14 cellular contexts compared by ENCODE assay signal in the genomic region with DNA sequence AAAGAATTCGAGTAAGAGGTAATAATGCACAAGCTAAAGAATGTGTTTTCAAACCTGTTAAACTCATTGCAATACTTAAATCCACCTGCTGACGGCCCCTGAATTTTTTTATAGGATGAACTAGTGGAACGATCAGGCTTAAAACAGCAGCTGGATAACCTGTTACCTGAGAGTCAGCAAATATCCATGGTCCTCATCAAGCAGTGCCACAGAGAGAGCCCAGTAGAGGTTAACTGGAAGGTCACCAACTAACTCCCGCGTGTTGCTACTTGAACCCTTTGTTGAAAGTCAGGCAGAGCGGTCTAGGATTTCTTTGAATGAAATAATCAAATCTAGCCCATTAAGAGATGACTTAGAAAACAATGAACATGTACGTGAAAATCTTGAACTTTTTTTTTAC. TPM values are rescaled to one million over a fixed set of nuclear protein-coding genes. Genes with fewer than 3 reads are reported as not detected.
A peak's percentile ranks its signal among the peaks of the same experiment; 100 is the strongest.
DNase-seq lines count a peak whose midpoint lies in the region; ATAC-seq and TF ChIP-seq lines count a peak whose summit lies in the region.
"Had no signal": no experiment of that assay in that cellular context is flagged by ENCODE, and none has a peak within 500 bp of the region (broad histone marks: within the 10 kb centered on the region; RNA-seq: fewer than 3 reads in every experiment).

No MANE protein-coding gene starts in this region.

- no peak for TF ChIP-seq CTCF in left ventricle myocardium inferior (IDR thresholded peaks at IDR 0.05; ENCODE audit: borderline replicate concordance)
- no peak for TF ChIP-seq CTCF in tibial artery (IDR thresholded peaks at IDR 0.05)

- H3K27ac ChIP-seq in left ventricle myocardium inferior (replicated peaks): peak overlapping the region; percentile 35
- peak overlapping the region; percentile 25 to 32 for H3K27ac ChIP-seq in tibial artery
- H3K27ac ChIP-seq: BLaER1 treated with 17β-estradiol and CSF1 and Interleukin-3, amounts not matched to agents 10 nM and 100 nM had no signal

- H3K4me1 ChIP-seq in left ventricle myocardium inferior: no peaks in the 10 kb centered on the region
- peaks cover 18% of the 10 kb centered on the region for H3K4me1 ChIP-seq in adipocyte (ENCODE audit: control insufficient read depth, insufficient read depth, low read length)
- H3K4me1 ChIP-seq in tibial artery: peaks cover 0 to 16% (median 6%) of the 10 kb centered on the region in 4 donors

- H3K4me3 ChIP-seq in left ventricle myocardium inferior (no peak overlapping the region), adipocyte (ENCODE audit: low read length) (no peak overlapping the region), tibial artery (no peak overlapping the region)
- H3K4me3 ChIP-seq: BLaER1 treated with 17β-estradiol and CSF1 and Interleukin-3, amounts not matched to agents 10 nM and 100 nM; GM23338 had no signal

- intact Hi-C loops in left ventricle myocardium inferior (cut with micrococcal nuclease) (no loop called here), cardiac septum (cut with DNase I) (no loop called here), tibial artery (cut with DNase I; ENCODE audit: low total_unique reads) (no loop called here)

- no peak for ATAC-seq in GM19035 (IDR thresholded peaks at IDR 0.05; ENCODE audit: unreplicated experiment)
- ATAC-seq: GM23338 had no signal

- H3K9ac ChIP-seq in adipocyte (ENCODE audit: low read length): peak overlapping the region; percentile 71
- H3K9ac ChIP-seq: BLaER1 treated with 17β-estradiol and CSF1 and Interleukin-3, amounts not matched to agents 10 nM and 100 nM had no signal

- H3K9me3 ChIP-seq in left ventricle myocardium inferior (replicated peaks): peaks cover 36% of the 10 kb centered on the region
- peaks cover 8% of the 10 kb centered on the region for H3K9me3 ChIP-seq in adipocyte (ENCODE audit: control insufficient read depth, low read length)
- H3K9me3 ChIP-seq in tibial artery: no peaks in the 10 kb centered on the region

- DNase-seq in left ventricle myocardium inferior: no peak
- DNase-seq in cardiac septum (ENCODE audit: low spot score): no peak
- DNase-seq in adipocyte (ENCODE audit: low read depth): no peak
- no peak for DNase-seq in tibial artery
- no peak for DNase-seq in NCI-H446 treated with DMSO at 0.1 percent for 48 hours (lab: John Stamatoyannopoulos, UW)
- no peak for DNase-seq in NCI-H2196 (lab: John Stamatoyannopoulos, UW; ENCODE audit: unreplicated experiment)
- DNase-seq: ACHN; Calu3; CD4-positive, CD25-positive, alpha-beta regulatory T cell; DMS 273 treated with DMSO at 0.1 percent for 48 hours; H7 had no signal

- H3K36me3 ChIP-seq in left ventricle myocardium inferior (no peaks in the 10 kb centered on the region), adipocyte (ENCODE audit: control insufficient read depth, insufficient read depth, low read length, severe bottlenecking) (no peaks in the 10 kb centered on the region), tibial artery (no peaks in the 10 kb centered on the region)
- H3K36me3 ChIP-seq: BLaER1 treated with 17β-estradiol and CSF1 and Interleukin-3, amounts not matched to agents 10 nM and 100 nM had no signal

- H3K27me3 ChIP-seq in left ventricle myocardium inferior (ENCODE audit: low read depth) (no peaks in the 10 kb centered on the region), adipocyte (replicated peaks; ENCODE audit: control insufficient read depth, insufficient read depth, low read length) (no peaks in the 10 kb centered on the region), tibial artery (no peaks in the 10 kb centered on the region)
- H3K27me3 ChIP-seq: BLaER1 treated with 17β-estradiol and CSF1 and Interleukin-3, amounts not matched to agents 10 nM and 100 nM had no signal

RNA-seq across cellular contexts. Expression of gene SPRY2, which starts 47.6 kb away (rescaled TPM):
- total RNA-seq in left ventricle myocardium inferior (34.6 TPM), cardiac septum (32.8 TPM)
